Comparison of ENCODE assay signal across 18 cellular contexts in genomic region chr3:69443554-69443953, GRCh38. TPM values are rescaled to one million over a fixed set of nuclear protein-coding genes. Genes with fewer than 3 reads are reported as not detected.
DNase-seq lines count a peak whose midpoint lies in the region; ATAC-seq, FAIRE-seq and TF ChIP-seq lines count a peak whose summit lies in the region.
"Had no signal": no experiment of that assay in that cellular context is flagged by ENCODE, and none has a peak within 500 bp of the region (broad histone marks: within the 10 kb centered on the region; RNA-seq: fewer than 3 reads in every experiment).

No MANE protein-coding gene starts in this region.

- no peak for TF ChIP-seq CTCF in AG09309 (IDR thresholded peaks at IDR 0.05; ENCODE audit: control insufficient read depth, insufficient read depth, low read depth, low read length, missing control alignments)
- no peak for TF ChIP-seq CTCF in HFFc6 (IDR thresholded peaks at IDR 0.05)
- no peak for TF ChIP-seq CTCF in mesothelial cell of epicardium (IDR thresholded peaks at IDR 0.05; ENCODE audit: unreplicated experiment)
- TF ChIP-seq CTCF in ascending aorta (IDR thresholded peaks at IDR 0.05): no peak
- no peak for TF ChIP-seq CTCF in kidney (IDR thresholded peaks at IDR 0.05; ENCODE audit: borderline replicate concordance, extremely low read depth, insufficient read depth)

- intact Hi-C loops in ascending aorta (cut with DNase I) (no loop called here), kidney (cut with DNase I) (no loop called here)

- DNase-seq in AG09309 (ENCODE audit: low read depth) (peak; percentile 34), HFFc6 (peak; percentile 29), mesothelial cell of epicardium (ENCODE audit: low spot score in 2 of 2, unreplicated experiment in 2 of 2) (no peak), ascending aorta (ENCODE audit: low spot score in 2 of 2) (no peak), NCI-H187 (lab: John Stamatoyannopoulos, UW) (no peak), kidney (no peak)
- DNase-seq: 8988T, C1 segment of cervical spinal cord, COR-L47, DMS153, MM.1S, NCI-H1105, NCI-H1694 treated with DMSO at 0.1 percent for 48 hours, NCI-H446 had no signal

- H3K4me1 Mint-ChIP-seq in HFFc6 (ENCODE audit: low read depth) (peaks cover 21% of the 10 kb centered on the region), mesothelial cell of epicardium (peaks cover 7% of the 10 kb centered on the region)

- H3K36me3 Mint-ChIP-seq in HFFc6 (ENCODE audit: low read depth): no peaks in the 10 kb centered on the region
- H3K36me3 Mint-ChIP-seq in mesothelial cell of epicardium: no peaks in the 10 kb centered on the region

- H3K9me3 Mint-ChIP-seq in HFFc6 (no peaks in the 10 kb centered on the region), mesothelial cell of epicardium (no peaks in the 10 kb centered on the region)

- ATAC-seq in GM21576 (IDR thresholded peaks at IDR 0.05; ENCODE audit: unreplicated experiment): no peak
- ATAC-seq: HepG2 had no signal

- H3K27me3 ChIP-seq in ascending aorta: no peaks in the 10 kb centered on the region

- H3K9me3 ChIP-seq in ascending aorta: no peaks in the 10 kb centered on the region
- no peaks in the 10 kb centered on the region for H3K9me3 ChIP-seq in kidney (ENCODE audit: control insufficient read depth in 1 of 2, low read length in 2 of 2)

- H3K4me1 ChIP-seq in ascending aorta (no peaks in the 10 kb centered on the region), kidney (ENCODE audit: control insufficient read depth in 1 of 2, insufficient read depth in 1 of 2, low read depth in 1 of 2, low read length in 2 of 2) (no peaks in the 10 kb centered on the region)

- no peak overlapping the region for H3K4me3 Mint-ChIP-seq in HFFc6
- no peak overlapping the region for H3K4me3 Mint-ChIP-seq in mesothelial cell of epicardium

- no peak overlapping the region for H3K27ac ChIP-seq in ascending aorta
- no peak overlapping the region for H3K27ac ChIP-seq in kidney (ENCODE audit: low read depth in 2 of 2, low read length in 2 of 2)

- H3K27me3 Mint-ChIP-seq in HFFc6 (ENCODE audit: insufficient read depth) (peaks cover 1% of the 10 kb centered on the region; the same call in 1 of the 2 replicates), mesothelial cell of epicardium (ENCODE audit: low read depth) (no peaks in the 10 kb centered on the region)

- H3K9ac ChIP-seq in kidney (ENCODE audit: low read length in 2 of 2): no peak overlapping the region

- H3K4me3 ChIP-seq in AG09309 (ENCODE audit: control insufficient read depth, low read depth, low read length) (no peak overlapping the region), ascending aorta (no peak overlapping the region), kidney (ENCODE audit: low read length in 2 of 2) (no peak overlapping the region)

- H3K27ac Mint-ChIP-seq in HFFc6 (no peak overlapping the region), mesothelial cell of epicardium (peak overlapping the region; percentile 15)

- FAIRE-seq in endometrium (lab: Jason Lieb, UNC): peak; percentile 91
- no peak for FAIRE-seq in kidney (lab: Jason Lieb, UNC)
- FAIRE-seq: H1, HepG2 had no signal

- H3K36me3 ChIP-seq in ascending aorta: no peaks in the 10 kb centered on the region
- no peaks in the 10 kb centered on the region for H3K36me3 ChIP-seq in kidney (ENCODE audit: control insufficient read depth in 1 of 2, insufficient read depth in 2 of 2, low read length in 2 of 2)

RNA-seq across cellular contexts. Expression of gene FRMD4B, which starts 57.7 kb away (rescaled TPM):
- under 1 TPM in 5 of 6 experiments, not detected in 1; 0.03 to 0.12 (median 0.07) TPM for total RNA-seq in HFFc6 (2021; fragmentation: NEBNext Ultra II Directional; extraction: Animal tissue kit (Norgen Biotek cat#: 25700))
- total RNA-seq in mesothelial cell of epicardium (140 to 149 TPM (median 148 TPM) in 3 replicates), ascending aorta (13.5 TPM), kidney (50.5 TPM)
- 11.8 TPM for polyA plus RNA-seq in kidney (ENCODE audit: insufficient read depth, low read depth, low replicate concordance)

Comparison
In these comparisons a context has a peak if more than half of its experiments do, and no peak if none do; other contexts are left out.
1. DNase-seq: peak in AG09309 (single experiment) and HFFc6 (single experiment); none in mesothelial cell of epicardium (0 of 2), ascending aorta (0 of 2), NCI-H187 (0 of 2) and kidney (single experiment).
2. RNA of gene FRMD4B, which starts 57.7 kb away (total RNA-seq): 140 to 149 TPM in mesothelial cell of epicardium, 50.5 TPM in kidney (single experiment) and 13.5 TPM in ascending aorta (single experiment); 0.03 to 0.12 TPM in HFFc6; every median in the first group is over 10 times any median in the second.